In genomic region chr1:226082959-226083302, GRCh38 we compare ENCODE assay signal across 8 cellular contexts. TPM values are rescaled to one million over a fixed set of nuclear protein-coding genes. Genes with fewer than 3 reads are reported as not detected.
DNase-seq lines count a peak whose midpoint lies in the region; ATAC-seq and TF ChIP-seq lines count a peak whose summit lies in the region.

No MANE protein-coding gene starts in this region.

- H2AFZ ChIP-seq in OCI-LY1 (ENCODE audit: low read length) = no peak overlapping the region

- TF ChIP-seq CTCF in OCI-LY1 (IDR thresholded peaks at IDR 0.05; ENCODE audit: low read length) = no peak

- H3K4me3 Mint-ChIP-seq in activated CD4-positive, alpha-beta T cell treated with anti-CD3 and anti-CD28 coated beads, Interleukin-2, amount 10 ng/mL, durations not matched to agents 24 days and 14 days = peak overlapping the region; percentile 97
- peak overlapping the region; percentile 91 for H3K4me3 Mint-ChIP-seq in central memory CD8-positive, alpha-beta T cell

- peak overlapping the region; percentile 90 for H3K27ac Mint-ChIP-seq in activated CD4-positive, alpha-beta T cell treated with anti-CD3 and anti-CD28 coated beads, Interleukin-2, amount 10 ng/mL, durations not matched to agents 24 days and 14 days
- H3K27ac Mint-ChIP-seq in central memory CD8-positive, alpha-beta T cell (ENCODE audit: low read depth) = peak overlapping the region; percentile 80

- no peaks in the 10 kb centered on the region for H3K36me3 ChIP-seq in OCI-LY1 (ENCODE audit: insufficient read depth, low read length)

- no peaks in the 10 kb centered on the region for H3F3A ChIP-seq in OCI-LY1 (ENCODE audit: insufficient read depth, low read length)

- H3K27me3 Mint-ChIP-seq in activated CD4-positive, alpha-beta T cell treated with anti-CD3 and anti-CD28 coated beads, Interleukin-2, amount 10 ng/mL, durations not matched to agents 24 days and 14 days = peaks cover 6% of the 10 kb centered on the region
- no peaks in the 10 kb centered on the region for H3K27me3 Mint-ChIP-seq in central memory CD8-positive, alpha-beta T cell

- H3K4me2 ChIP-seq in OCI-LY1 (ENCODE audit: low read length) = peak overlapping the region; percentile 79

- H3K27me3 ChIP-seq in OCI-LY1 (ENCODE audit: insufficient read depth, low read length) = 0 out of 2 replicates have a peak, but pooled peaks cover 6% of the 10 kb centered on the region

- H3K4me1 Mint-ChIP-seq in activated CD4-positive, alpha-beta T cell treated with anti-CD3 and anti-CD28 coated beads, Interleukin-2, amount 10 ng/mL, durations not matched to agents 24 days and 14 days = peaks cover 8% of the 10 kb centered on the region
- H3K4me1 Mint-ChIP-seq in central memory CD8-positive, alpha-beta T cell = peaks cover 13% of the 10 kb centered on the region

- H3K9me3 ChIP-seq in OCI-LY1 (ENCODE audit: low read length) = no peaks in the 10 kb centered on the region

- peak; percentile 22 for ATAC-seq in HG02759 (IDR thresholded peaks at IDR 0.05; ENCODE audit: unreplicated experiment)
- peak; percentile 8 for ATAC-seq in central memory CD8-positive, alpha-beta T cell (replicated peaks; ENCODE audit: extremely low read depth, poor library complexity, severe bottlenecking)
- ATAC-seq in left colon = peak; percentile 71

- intact Hi-C loops in activated CD4-positive, alpha-beta T cell treated with anti-CD3 and anti-CD28 coated beads, Interleukin-2, amount 10 ng/mL, durations not matched to agents 24 days and 14 days (cut with micrococcal nuclease) = loop anchor here (1.0 to 5.0 kb wide), 4 partner anchors 13 to 39 kb away; no protein-coding TSS in a partner anchor
- intact Hi-C loops in left colon (cut with DNase I, micrococcal nuclease) = no loop called here

- no peaks in the 10 kb centered on the region for H3K9me3 Mint-ChIP-seq in activated CD4-positive, alpha-beta T cell treated with anti-CD3 and anti-CD28 coated beads, Interleukin-2, amount 10 ng/mL, durations not matched to agents 24 days and 14 days
- H3K9me3 Mint-ChIP-seq in central memory CD8-positive, alpha-beta T cell = no peaks in the 10 kb centered on the region

- no peaks in the 10 kb centered on the region for H3K36me3 Mint-ChIP-seq in activated CD4-positive, alpha-beta T cell treated with anti-CD3 and anti-CD28 coated beads, Interleukin-2, amount 10 ng/mL, durations not matched to agents 24 days and 14 days (ENCODE audit: low read depth)
- H3K36me3 Mint-ChIP-seq in central memory CD8-positive, alpha-beta T cell (ENCODE audit: insufficient read depth) = peaks cover 7% of the 10 kb centered on the region

- DNase-seq in activated CD4-positive, alpha-beta T cell treated with anti-CD3 and anti-CD28 coated beads, Interleukin-2, amount 10 ng/mL, durations not matched to agents 24 days and 14 days = no peak
- DNase-seq in activated CD4-positive, alpha-beta T cell treated with anti-CD3 and anti-CD28 coated beads, Interleukin-2, amount 50 U/mL, for 48 hours = no peak
- no peak for DNase-seq in central memory CD8-positive, alpha-beta T cell (ENCODE audit: low spot score in 2 of 2)
- DNase-seq in left colon = peak; percentile 46 to 64
- peak; percentile 28 for DNase-seq in superior temporal gyrus (ENCODE audit: extremely low spot score)
- DNase-seq in DMS153 treated with DMSO at 0.1 percent for 48 hours (lab: John Stamatoyannopoulos, UW; ENCODE audit: unreplicated experiment) = no peak

- peaks cover 26% of the 10 kb centered on the region for H3K4me1 ChIP-seq in OCI-LY1 (ENCODE audit: insufficient read depth, low read length, severe bottlenecking)

- peak overlapping the region; percentile 69; the same call in 1 of the 2 replicates for H3K9ac ChIP-seq in OCI-LY1 (ENCODE audit: low read length)

- no peak overlapping the region for H3K27ac ChIP-seq in OCI-LY1 (ENCODE audit: low read depth, low read length, poor library complexity, severe bottlenecking)

- H3K79me2 ChIP-seq in OCI-LY1 (ENCODE audit: insufficient read depth, low read length) = no peaks in the 10 kb centered on the region

- H3K4me3 ChIP-seq in OCI-LY1 (ENCODE audit: low read depth, low read length, poor library complexity, severe bottlenecking) = peak overlapping the region; percentile 69

- no peaks in the 10 kb centered on the region for H4K20me1 ChIP-seq in OCI-LY1 (ENCODE audit: insufficient read depth, low read length)

- H3K9me2 ChIP-seq in OCI-LY1 (ENCODE audit: low read depth, low read length) = no peaks in the 10 kb centered on the region

RNA-seq across cellular contexts. Expression of gene H3-3A, which starts 20.4 kb away (rescaled TPM):
- 390 and 391 TPM in 2 replicates for total RNA-seq in activated CD4-positive, alpha-beta T cell treated with anti-CD3 and anti-CD28 coated beads, Interleukin-2, amount 10 ng/mL, durations not matched to agents 24 days and 14 days
- 100 to 1,000 TPM; 743 to 759 TPM for total RNA-seq in left colon

Comparison
In these comparisons a context has a peak if more than half of its experiments do, and no peak if none do; other contexts are left out.
1. DNase-seq: peak in left colon (2 of 2) and superior temporal gyrus (single experiment); none in activated CD4-positive, alpha-beta T cell treated with anti-CD3 and anti-CD28 coated beads, Interleukin-2, amount 10 ng/mL, durations not matched to agents 24 days and 14 days (single experiment), activated CD4-positive, alpha-beta T cell treated with anti-CD3 and anti-CD28 coated beads, Interleukin-2, amount 50 U/mL, for 48 hours (0 of 2), central memory CD8-positive, alpha-beta T cell (0 of 2) and DMS153 treated with DMSO at 0.1 percent for 48 hours (single experiment).
2. ATAC-seq: peak in every context shown above with its lines; median percentile 71 in left colon; 22 in HG02759; 8 in central memory CD8-positive, alpha-beta T cell.